Comparison of ENCODE assay signal across 29 cellular contexts in genomic region chrX:57655065-57655464, GRCh38. TPM values are rescaled to one million over a fixed set of nuclear protein-coding genes. Genes with fewer than 3 reads are reported as not detected.
"Had no signal": no experiment of that assay in that cellular context is flagged by ENCODE, and none has a peak within 500 bp of the region (broad histone marks: within the 10 kb centered on the region; RNA-seq: fewer than 3 reads in every experiment).

No MANE protein-coding gene starts in this region.

- FAIRE-seq: urothelium cell line had no signal

- H3K4me1 ChIP-seq: stomach, suprapubic skin, testis, thyroid gland, tibial artery, tibial nerve, transverse colon, upper lobe of left lung, upper lobe of right lung, uterus, vagina had no signal

- H3K4me3 ChIP-seq: stomach, suprapubic skin, testis, thoracic aorta, thyroid gland, tibial artery, tibial nerve, transverse colon, upper lobe of left lung, upper lobe of right lung, uterus, vagina had no signal

- H3K36me3 ChIP-seq: suprapubic skin, thoracic aorta, thyroid gland, transverse colon, upper lobe of left lung, upper lobe of right lung, uterus, vagina had no signal

- H3K9me3 ChIP-seq: suprapubic skin, testis, thoracic aorta, thyroid gland, transverse colon, upper lobe of right lung, uterus, vagina had no signal

- H3K27ac ChIP-seq: stomach, suprapubic skin, testis, thoracic aorta, thyroid gland, tibial artery, tibial nerve, transverse colon, upper lobe of left lung, upper lobe of right lung, uterus, vagina had no signal

- H3K27me3 ChIP-seq: stomach, suprapubic skin, testis, thyroid gland, tibial artery, tibial nerve, transverse colon, upper lobe of left lung, upper lobe of right lung, uterus, vagina had no signal

- ATAC-seq: stimulated activated effector memory CD8-positive, alpha-beta T cell treated with anti-CD3 and anti-CD28 coated beads, Interleukin-12 subunit alpha, Interleukin-12 subunit beta, amount 100 ng/mL, for 72 hours; stimulated activated memory B cell treated with anti-CD40 and anti-IgM and Interleukin-4, amounts not matched to agents 10 μg/mL and 1 μg/mL and 100 μg/mL, for 72 hours; stimulated activated naive B cell treated with anti-CD40 and anti-IgM and Interleukin-4, amounts not matched to agents 10 μg/mL and 1 μg/mL and 100 μg/mL, for 72 hours; stimulated activated naive CD8-positive, alpha-beta T cell treated with anti-CD3 and anti-CD28 coated beads, Interleukin-15, amount 100 ng/mL, for 72 hours; stimulated activated naive CD8-positive, alpha-beta T cell treated with anti-CD3 and anti-CD28 coated beads, Interleukin-15, Interleukin-2, amounts not matched to agents 100 U/mL and 50 U/mL, for 24 hours; upper lobe of right lung had no signal

- DNase-seq: stimulated activated CD4-positive, alpha-beta T cell treated with anti-CD3 and anti-CD28 coated beads, Interleukin-2, amount 100 ng/mL, for 48 hours; stimulated activated CD4-positive, alpha-beta T cell treated with anti-CD3 and anti-CD28 coated beads, Interleukin-4, amount 100 ng/mL, for 1 hour; stimulated activated CD4-positive, alpha-beta T cell treated with anti-CD3 and anti-CD28 coated beads, Interleukin-4, amount 100 ng/mL, for 24 hours; stimulated activated CD4-positive, alpha-beta T cell treated with anti-CD3 and anti-CD28 coated beads, Interleukin-4, amount 100 ng/mL, for 4 hours; stimulated activated CD8-positive, alpha-beta memory T cell treated with anti-CD3 and anti-CD28 coated beads, Interleukin-4, amount 100 ng/mL, for 48 hours; stimulated activated naive B cell treated with anti-CD40 and anti-IgM and Interleukin-4, amounts not matched to agents 10 μg/mL and 1 μg/mL and 100 μg/mL, for 72 hours; stimulated activated naive CD4-positive, alpha-beta T cell; stimulated activated naive CD4-positive, alpha-beta T cell treated with Interleukin-2 at 50 U/mL for 16 hours; stimulated activated naive CD8-positive, alpha-beta T cell treated with anti-CD3 and anti-CD28 coated beads, Interleukin-15, amount 100 ng/mL, for 72 hours; stimulated activated naive CD8-positive, alpha-beta T cell treated with anti-CD3 and anti-CD28 coated beads, Interleukin-15, Interleukin-2, amounts not matched to agents 100 U/mL and 50 U/mL, for 24 hours; stomach; substantia nigra; testis; thyroid gland; tibial artery; transverse colon; trophoblast cell; upper lobe of left lung; upper lobe of right lung; uterus had no signal

RNA-seq across cellular contexts. Expression of gene NLRP2B, which starts 25.0 kb away (rescaled TPM):
- total RNA-seq: stomach, subcutaneous adipose tissue, suprapubic skin, testis, upper lobe of left lung, upper lobe of right lung, urinary bladder, vagina had no signal
- polyA plus RNA-seq: stomach, urinary bladder had no signal
